Comparison of ENCODE assay signal across 8 cellular contexts in genomic region chr7:953547-954327, GRCh38. TPM values are rescaled to one million over a fixed set of nuclear protein-coding genes. Genes with fewer than 3 reads are reported as not detected.
A peak's percentile ranks its signal among the peaks of the same experiment; 100 is the strongest.
DNase-seq lines count a peak whose midpoint lies in the region; TF ChIP-seq lines count a peak whose summit lies in the region.

No MANE protein-coding gene starts in this region.

- H3K27me3 ChIP-seq in brain microvascular endothelial cell (replicated peaks) = peaks cover 2% of the 10 kb centered on the region

- H3K27me3 Mint-ChIP-seq in immature natural killer cell (ENCODE audit: low read depth in 3 of 3) = peaks cover 0 to 9% (median 3%) of the 10 kb centered on the region in 3 donors

- peak; percentile 73 for DNase-seq in AG08395 (ENCODE audit: low spot score)
- DNase-seq in M059J (ENCODE audit: low read depth) = peak; percentile 31
- DNase-seq in brain microvascular endothelial cell = no peak
- DNase-seq in immature natural killer cell = peak; percentile 52 to 58 (median 55)
- no peak for DNase-seq in skeletal muscle cell (ENCODE audit: low read depth)
- DNase-seq in T1000 (lab: John Stamatoyannopoulos, UW) = no peak
- no peak for DNase-seq in kidney glomerular epithelial cell (lab: John Stamatoyannopoulos, UW)

- H3K4me1 Mint-ChIP-seq in immature natural killer cell = peaks cover 29 to 37% of the 10 kb centered on the region in 2 donors

- H3K9me3 Mint-ChIP-seq in immature natural killer cell = no peaks in the 10 kb centered on the region

- TF ChIP-seq CTCF in brain microvascular endothelial cell (IDR thresholded peaks at IDR 0.05; ENCODE audit: low read depth, low read length, missing control alignments) = no peak

- H3K36me3 Mint-ChIP-seq in immature natural killer cell = no peaks in the 10 kb centered on the region

- no peak overlapping the region for H3K27ac Mint-ChIP-seq in immature natural killer cell

- H3K4me3 Mint-ChIP-seq in immature natural killer cell = peak overlapping the region; percentile 33 to 71 (median 62)

- H3K36me3 ChIP-seq in brain microvascular endothelial cell (replicated peaks) = no peaks in the 10 kb centered on the region

- peak overlapping the region; percentile 9 for H3K4me3 ChIP-seq in brain microvascular endothelial cell (ENCODE audit: low read depth, low read length)
- peak overlapping the region; percentile 30 for H3K4me3 ChIP-seq in skeletal muscle cell (ENCODE audit: low read depth, low read length)

- H3K27ac ChIP-seq in brain microvascular endothelial cell = no peak overlapping the region

- in situ Hi-C loops in brain microvascular endothelial cell (cut with HindIII; ENCODE audit: low pct_ligation_motif_present, low sequenced_read_pairs) = no loop called here

- peak; percentile 26 for TF ChIP-seq POLR2A in GM19193 (IDR thresholded peaks at IDR 0.05; ENCODE audit: extremely low read depth, insufficient read depth, insufficient read length)

RNA-seq across cellular contexts. Expression of gene ADAP1, which starts 0.7 kb away (rescaled TPM):
- total RNA-seq in M059J (2014; rRNA removed; shearing (Covaris generic)) = 0.37 and 0.84 TPM in 2 replicates
- 10 to 100 TPM; 49.7 to 72.1 (median 55.1) TPM for polyA plus RNA-seq in immature natural killer cell

RNA-seq across cellular contexts. Expression of gene COX19, which starts 21.6 kb away (rescaled TPM):
- 7.7 and 10.2 TPM in 2 replicates for total RNA-seq in M059J (2014; rRNA removed; shearing (Covaris generic))
- 10 to 100 TPM; 12.7 to 24.0 (median 18.1) TPM for polyA plus RNA-seq in immature natural killer cell

RNA-seq across cellular contexts. Expression of gene CYP2W1, which starts 29.2 kb away (rescaled TPM):
- not detected in 2 replicates for total RNA-seq in M059J (2014; rRNA removed; shearing (Covaris generic))
- not detected for polyA plus RNA-seq in immature natural killer cell

Comparison
In these comparisons a context has a peak if more than half of its experiments do, and no peak if none do; other contexts are left out.
1. DNase-seq: peak in AG08395 (single experiment), M059J (single experiment) and immature natural killer cell (3 of 3); none in brain microvascular endothelial cell (single experiment), skeletal muscle cell (single experiment), T1000 (single experiment) and kidney glomerular epithelial cell (single experiment).